ENCODE assay signal across 8 cellular contexts in the genomic region with DNA sequence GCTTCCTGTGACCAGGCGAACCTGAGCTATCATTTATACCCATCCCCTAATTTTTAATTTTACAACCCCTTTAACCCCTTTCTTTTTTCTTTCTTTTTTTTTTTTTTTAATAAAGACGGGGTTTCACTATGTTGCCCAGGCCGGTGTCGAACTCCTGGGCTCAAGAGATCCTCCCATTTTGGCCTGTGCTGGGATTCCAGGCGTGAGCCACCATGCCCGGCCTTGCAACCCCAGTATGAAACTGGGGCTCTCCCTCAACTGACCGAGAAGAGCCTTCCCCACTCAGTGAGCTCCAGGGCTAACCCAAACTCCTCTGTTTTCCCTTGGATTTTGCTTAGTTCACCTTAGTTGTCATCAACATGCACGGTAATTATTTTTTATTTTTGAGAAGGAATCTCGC. TPM values are rescaled to one million over a fixed set of nuclear protein-coding genes. Genes with fewer than 3 reads are reported as not detected.
DNase-seq lines count a peak whose midpoint lies in the region; ATAC-seq and TF ChIP-seq lines count a peak whose summit lies in the region.

No MANE protein-coding gene starts in this region.

- H3K4me1 ChIP-seq in GM23248 (ENCODE audit: insufficient read depth) (peaks cover 18% of the 10 kb centered on the region), foreskin keratinocyte (no peaks in the 10 kb centered on the region), skeletal muscle tissue (ENCODE audit: control insufficient read depth in 3 of 3, insufficient read depth in 3 of 3, low read length in 3 of 3) (peaks cover 13 to 34% (median 32%) of the 10 kb centered on the region in 3 donors)

- H4K20me1 ChIP-seq in GM23248 (ENCODE audit: insufficient read depth): no peaks in the 10 kb centered on the region

- no peaks in the 10 kb centered on the region for H3K27me3 ChIP-seq in GM23248 (replicated peaks; ENCODE audit: insufficient read depth)
- H3K27me3 ChIP-seq in foreskin keratinocyte: no peaks in the 10 kb centered on the region
- H3K27me3 ChIP-seq in skeletal muscle tissue (ENCODE audit: control insufficient read depth in 3 of 3, insufficient read depth in 3 of 3, low read length in 3 of 3): no peaks in the 10 kb centered on the region

- ATAC-seq in foreskin keratinocyte (no peak), HG03139 (IDR thresholded peaks at IDR 0.05; ENCODE audit: unreplicated experiment) (no peak), GM19397 (IDR thresholded peaks at IDR 0.05; ENCODE audit: unreplicated experiment) (no peak)

- H3F3A ChIP-seq in GM23248 (ENCODE audit: insufficient read depth): 0 out of 2 replicates have a peak, but pooled peaks cover 3% of the 10 kb centered on the region

- peak overlapping the region; percentile 87 for H3K4me2 ChIP-seq in GM23248 (ENCODE audit: unreplicated experiment)

- peak overlapping the region; percentile 93 for H2AFZ ChIP-seq in GM23248

- TF ChIP-seq CTCF in VCaP (conservative IDR thresholded peaks at IDR 0.05): no peak
- TF ChIP-seq CTCF in foreskin keratinocyte (conservative IDR thresholded peaks at IDR 0.05): no peak

- H3K9ac ChIP-seq in GM23248 (peak overlapping the region; percentile 96), skeletal muscle tissue (ENCODE audit: low read depth in 1 of 3, low read length in 3 of 3) (peak overlapping the region; percentile 97 to 99 (median 99))

- peaks cover 88% of the 10 kb centered on the region for H3K79me2 ChIP-seq in GM23248 (ENCODE audit: insufficient read depth)

- peak overlapping the region; percentile 87 for H3K27ac ChIP-seq in GM23248
- H3K27ac ChIP-seq in VCaP: peak overlapping the region; percentile 97
- H3K27ac ChIP-seq in foreskin keratinocyte: peak overlapping the region; percentile 94
- H3K27ac ChIP-seq in skeletal muscle tissue (ENCODE audit: low read depth, low read length): peak overlapping the region; percentile 98

- WGBS in GM23248 (ENCODE audit: low coverage in 1 of 2, low lambda C conversion rate in 2 of 2, missing lambda C conversion rate in 2 of 2), 2 experiments: 25 to 26% methylated on average over 9 of the region's 9 CpGs

- H3K36me3 ChIP-seq in GM23248 (ENCODE audit: low read depth) (peaks cover 25% of the 10 kb centered on the region; the same call in 1 of the 2 replicates), skeletal muscle tissue (ENCODE audit: control insufficient read depth in 3 of 3, insufficient read depth in 3 of 3, low read length in 3 of 3) (peaks cover 3 to 28% (median 5%) of the 10 kb centered on the region in 3 donors)

- H3K9me3 ChIP-seq in GM23248 (ENCODE audit: low read depth) (no peaks in the 10 kb centered on the region), skeletal muscle tissue (ENCODE audit: control insufficient read depth in 3 of 3, low read length in 3 of 3) (no peaks in the 10 kb centered on the region)

- in situ Hi-C loops in GM23248 (cut with MboI): no loop called here

- H3K4me3 ChIP-seq in GM23248 (peak overlapping the region; percentile 97), skeletal muscle tissue (ENCODE audit: low read length in 3 of 3) (peak overlapping the region; percentile 95 to 99 (median 97))

- H3K9me2 ChIP-seq in GM23248 (ENCODE audit: insufficient read depth): no peaks in the 10 kb centered on the region

- DNase-seq in GM23248 (peak; percentile 53), foreskin keratinocyte (no peak), kidney glomerular epithelial cell (lab: John Stamatoyannopoulos, UW) (no peak), OCI-M2 (lab: John Stamatoyannopoulos, UW; ENCODE audit: unreplicated experiment) (no peak)

RNA-seq across cellular contexts. Expression of a gene that starts 1.0 kb away (rescaled TPM):
- total RNA-seq in GM23248 (2014; rRNA removed; shearing (Covaris generic)): 38.7 and 53.6 TPM in 2 replicates
- polyA plus RNA-seq in GM23248 (2016; fragmentation: Nextera tagmentation; extraction: Ambion mirVana): 41.0 and 42.6 TPM in 2 replicates
- total RNA-seq in foreskin keratinocyte: 63.8 and 66.0 TPM in 2 replicates
- 18.9 and 25.1 TPM in 2 replicates for polyA plus RNA-seq in foreskin keratinocyte
- total RNA-seq in skeletal muscle tissue: 19.3 TPM

RNA-seq across cellular contexts. Expression of a gene that starts 1.3 kb away (rescaled TPM):
- total RNA-seq in GM23248 (2014; rRNA removed; shearing (Covaris generic)): 136 and 144 TPM in 2 replicates
- polyA plus RNA-seq in GM23248 (2016; fragmentation: Nextera tagmentation; extraction: Ambion mirVana) (321 and 336 TPM in 2 replicates), foreskin keratinocyte (335 and 337 TPM in 2 replicates)
- total RNA-seq in foreskin keratinocyte (209 and 234 TPM in 2 replicates), skeletal muscle tissue (279 TPM)

RNA-seq across cellular contexts. Expression of a gene that starts 16.4 kb away (rescaled TPM):
- total RNA-seq in GM23248 (2014; rRNA removed; shearing (Covaris generic)): 35.7 and 75.6 TPM in 2 replicates
- polyA plus RNA-seq in GM23248 (2016; fragmentation: Nextera tagmentation; extraction: Ambion mirVana): 19.4 and 25.9 TPM in 2 replicates
- 19.7 and 29.7 TPM in 2 replicates for total RNA-seq in foreskin keratinocyte
- 11.0 and 15.3 TPM in 2 replicates for polyA plus RNA-seq in foreskin keratinocyte
- total RNA-seq in skeletal muscle tissue: 22.4 TPM
